Comparison of ENCODE assay signal across 23 cellular contexts in genomic region chr6:17650910-17651309, GRCh38. TPM values are rescaled to one million over a fixed set of nuclear protein-coding genes. Genes with fewer than 3 reads are reported as not detected.
DNase-seq lines count a peak whose midpoint lies in the region; ATAC-seq, FAIRE-seq and TF ChIP-seq lines count a peak whose summit lies in the region.
"Had no signal": no experiment of that assay in that cellular context is flagged by ENCODE, and none has a peak within 500 bp of the region (broad histone marks: within the 10 kb centered on the region; RNA-seq: fewer than 3 reads in every experiment).

No MANE protein-coding gene starts in this region.

- no peak overlapping the region for H3K4me2 ChIP-seq in HepG2 (ENCODE audit: low read depth, low read length)
- H3K4me2 ChIP-seq: BLaER1, GM23338 had no signal

- H3K9me3 ChIP-seq in HepG2 (ENCODE audit: low read length) (no peaks in the 10 kb centered on the region), right lobe of liver (no peaks in the 10 kb centered on the region), thyroid gland (no peaks in the 10 kb centered on the region)
- H3K9me3 ChIP-seq: BLaER1, HAP-1, SJSA1 had no signal

- DNase-seq in T-helper 2 cell treated with Interferon-gamma antibody and Interleukin-4, amounts not matched to agents 5 μg/mL and 100 μg/mL, for 36 hours (ENCODE audit: low spot score), result no peak
- DNase-seq in T-helper 2 cell (no peak), HepG2 (ENCODE audit: low spot score) (no peak), right lobe of liver (no peak), epithelial cell of prostate (ENCODE audit: low read depth, low spot score) (no peak), thyroid gland (no peak), RPMI8226 (no peak), germinal center (ENCODE audit: low spot score) (no peak)
- DNase-seq: ACHN; CD8-positive, alpha-beta T cell; Karpas-422; NCI-H1417; NCI-H1694 treated with DMSO at 0.1 percent for 48 hours; NCI-H446; NCI-H526 had no signal

- in situ Hi-C loops in HepG2 (cut with HindIII; ENCODE audit: extremely low pct_ligation_motif_present, low pct_unique_long_range_greater_than_20kb), result no loop called here

- peaks cover 61% of the 10 kb centered on the region for H3K36me3 Mint-ChIP-seq in T-helper 2 cell treated with Interferon-gamma antibody and Interleukin-4, amounts not matched to agents 5 μg/mL and 100 μg/mL, for 36 hours (ENCODE audit: low read depth)

- no peak overlapping the region for H3K4me3 Mint-ChIP-seq in T-helper 2 cell treated with Interferon-gamma antibody and Interleukin-4, amounts not matched to agents 5 μg/mL and 100 μg/mL, for 36 hours
- H3K4me3 Mint-ChIP-seq: CD8-positive, alpha-beta T cell; GM23338 had no signal

- no peaks in the 10 kb centered on the region for H3K9me3 Mint-ChIP-seq in T-helper 2 cell treated with Interferon-gamma antibody and Interleukin-4, amounts not matched to agents 5 μg/mL and 100 μg/mL, for 36 hours
- H3K9me3 Mint-ChIP-seq: CD8-positive, alpha-beta T cell; GM23338 had no signal

- H3K27me3 ChIP-seq in HepG2 (ENCODE audit: control insufficient read depth in 1 of 2, insufficient read depth in 2 of 2, low read length in 2 of 2), result no peaks in the 10 kb centered on the region
- no peaks in the 10 kb centered on the region for H3K27me3 ChIP-seq in right lobe of liver
- no peaks in the 10 kb centered on the region for H3K27me3 ChIP-seq in thyroid gland
- H3K27me3 ChIP-seq: BLaER1, SJSA1 had no signal

- no peak overlapping the region for H3K27ac ChIP-seq in HepG2 (ENCODE audit: extremely low read length, insufficient read depth, low read length)
- no peak overlapping the region for H3K27ac ChIP-seq in right lobe of liver
- peak overlapping the region; percentile 50 for H3K27ac ChIP-seq in epithelial cell of prostate
- H3K27ac ChIP-seq in thyroid gland, result peak overlapping the region in 2 of 3 donors; percentile 48 to 63
- H3K27ac ChIP-seq: 22Rv1, BLaER1, SJSA1 had no signal

- intact Hi-C loops in HepG2 (cut with micrococcal nuclease; ENCODE audit: unreplicated experiment) (no loop called here), right lobe of liver (cut with DNase I) (no loop called here), thyroid gland (cut with DNase I) (no loop called here)

- POLR2A ChIA-PET in HepG2 (lab: Yijun Ruan, JAX), result no interaction called here

- TF ChIP-seq POLR2A in HepG2 (IDR thresholded peaks at IDR 0.05; ENCODE audit: insufficient read depth in 1 of 2, low read depth in 2 of 2, low read length in 2 of 2) (no peak), right lobe of liver (IDR thresholded peaks at IDR 0.05) (no peak), thyroid gland (IDR thresholded peaks at IDR 0.05) (no peak)

- CTCF ChIA-PET in HepG2 (lab: Yijun Ruan, JAX; ENCODE audit: low intra/inter-chr PET ratio, low total read pairs), result no interaction called here

- no peak for TF ChIP-seq CTCF in HepG2 (CRISPR knock-in tag; IDR thresholded peaks at IDR 0.05)
- TF ChIP-seq CTCF in right lobe of liver (IDR thresholded peaks at IDR 0.05), result no peak
- TF ChIP-seq CTCF in thyroid gland (IDR thresholded peaks at IDR 0.05), result no peak

- no peaks in the 10 kb centered on the region for H4K20me1 ChIP-seq in HepG2 (ENCODE audit: insufficient read depth, low read length)

- H3K27me3 Mint-ChIP-seq in T-helper 2 cell treated with Interferon-gamma antibody and Interleukin-4, amounts not matched to agents 5 μg/mL and 100 μg/mL, for 36 hours (ENCODE audit: low read depth), result no peaks in the 10 kb centered on the region

- H3K4me3 ChIP-seq in HepG2 (replicated peaks in 1 of 3; ENCODE audit: insufficient read depth in 1 of 3, low read depth in 2 of 3, low read length in 3 of 3) (no peak overlapping the region), right lobe of liver (no peak overlapping the region), thyroid gland (replicated peaks in 1 of 3) (no peak overlapping the region)
- H3K4me3 ChIP-seq: BLaER1, GM23338, HAP-1, SJSA1 had no signal

- TF ChIP-seq EP300 in HepG2 (IDR thresholded peaks at IDR 0.05; ENCODE audit: low read depth in 2 of 2, low read length in 2 of 2) (no peak), HepG2 (CRISPR knock-in tag; IDR thresholded peaks at IDR 0.05; ENCODE audit: borderline replicate concordance) (no peak)

- H3K36me3 ChIP-seq in HepG2 (replicated peaks in 1 of 2; ENCODE audit: control insufficient read depth in 1 of 2, insufficient read depth in 2 of 2, low read length in 2 of 2), result peaks cover 18 to 77% of the 10 kb centered on the region in 2 experiments
- H3K36me3 ChIP-seq in right lobe of liver, result peaks cover 6 to 36% (median 21%) of the 10 kb centered on the region in 4 donors
- H3K36me3 ChIP-seq in thyroid gland, result peaks cover 4 to 18% of the 10 kb centered on the region in 2 donors

- no peak for ATAC-seq in HepG2
- ATAC-seq in right lobe of liver, result no peak
- ATAC-seq: CD8-positive, alpha-beta T cell; GM23338; Right ventricle myocardium inferior had no signal

- no peaks in the 10 kb centered on the region for H3K4me1 ChIP-seq in HepG2 (ENCODE audit: insufficient read depth, low read length)
- H3K4me1 ChIP-seq in right lobe of liver, result no peaks in the 10 kb centered on the region
- peaks cover 14 to 15% of the 10 kb centered on the region in 2 donors for H3K4me1 ChIP-seq in thyroid gland
- H3K4me1 ChIP-seq: BLaER1, HAP-1 had no signal

- H2AFZ ChIP-seq in HepG2 (ENCODE audit: low read length), result no peak overlapping the region
- H2AFZ ChIP-seq: GM23338 had no signal

- H3K4me1 Mint-ChIP-seq in T-helper 2 cell treated with Interferon-gamma antibody and Interleukin-4, amounts not matched to agents 5 μg/mL and 100 μg/mL, for 36 hours (ENCODE audit: low read depth), result peaks cover 20% of the 10 kb centered on the region
- H3K4me1 Mint-ChIP-seq: GM23338 had no signal

- peaks cover 5% of the 10 kb centered on the region for H3K79me2 ChIP-seq in HepG2 (ENCODE audit: insufficient read depth, low read length)

- H3K27ac Mint-ChIP-seq in T-helper 2 cell treated with Interferon-gamma antibody and Interleukin-4, amounts not matched to agents 5 μg/mL and 100 μg/mL, for 36 hours, result peak overlapping the region; percentile 27
- H3K27ac Mint-ChIP-seq: CD8-positive, alpha-beta T cell; GM23338 had no signal

- no peak for FAIRE-seq in HepG2 (lab: Jason Lieb, UNC)
- FAIRE-seq: GM12892, RCC 7860 had no signal

- no peak for TF ChIP-seq RAD21 in HepG2 (CRISPR knock-in tag; IDR thresholded peaks at IDR 0.05)

- no TSS peak for BruUV-seq in HepG2 (replicated peaks; lab: Mats Ljungman, UMichigan)

- WGBS in HepG2 (ENCODE audit: low lambda C conversion rate), result 94% methylated on average over 3 of the region's 3 CpGs
- WGBS in right lobe of liver (ENCODE audit: insufficient coverage, low coverage, low lambda C conversion rate, missing lambda C conversion rate), result 75% methylated on average over 3 of the region's 3 CpGs
- 93 to 95% methylated on average over 3 of the region's 3 CpGs for WGBS in thyroid gland, 2 donors

- H3K9ac ChIP-seq in HepG2 (ENCODE audit: insufficient read depth, low read depth, low read length), result no peak overlapping the region
- H3K9ac ChIP-seq: BLaER1 had no signal

RNA-seq across cellular contexts. Expression of gene FAM8A1, which starts 50.8 kb away (rescaled TPM):
- total RNA-seq in HepG2 (2016; rRNA removed; fragmentation: Illumina TruSeq; extraction: Trizol) (30.5 and 30.6 TPM in 2 replicates), right lobe of liver (10 to 100 TPM; 27.5 to 51.4 (median 41.3) TPM), thyroid gland (10 to 100 TPM; 45.1 to 57.1 (median 52.3) TPM)
- 3.0 and 3.3 TPM in 2 replicates for total RNA-seq in HepG2 (2016; cell fraction: cytosol; rRNA removed; fragmentation: Illumina TruSeq; extraction: Trizol; ENCODE audit: low read depth)
- total RNA-seq in HepG2 (2016; cell fraction: insoluble cytoplasmic fraction; rRNA removed; fragmentation: Illumina TruSeq; extraction: Trizol), result 29.7 and 31.0 TPM in 2 replicates
- total RNA-seq in HepG2 (2016; cell fraction: membrane; rRNA removed; fragmentation: Illumina TruSeq; extraction: Trizol), result 17.3 and 20.5 TPM in 2 replicates
- 40.8 and 45.3 TPM in 2 replicates for total RNA-seq in HepG2 (2016; cell fraction: nucleus; rRNA removed; fragmentation: Illumina TruSeq; extraction: Trizol)
- polyA plus RNA-seq in HepG2 (2011; rRNA removed), result 26.8 and 34.3 TPM in 2 replicates
- 10.2 and 16.1 TPM in 2 replicates for polyA plus RNA-seq in HepG2 (2011; cell fraction: cytosol; rRNA removed)
- 20.7 and 23.0 TPM in 2 replicates for polyA plus RNA-seq in HepG2 (2011; cell fraction: nucleus; rRNA removed)
- 26.2 and 26.3 TPM in 2 replicates for polyA plus RNA-seq in HepG2 (2012)
- polyA plus RNA-seq in HepG2 (2016; cell fraction: cytosol; fragmentation: Illumina TruSeq; extraction: Trizol; ENCODE audit: low read depth), result 3.3 and 3.4 TPM in 2 replicates
- 34.2 and 34.3 TPM in 2 replicates for polyA plus RNA-seq in HepG2 (2016; cell fraction: insoluble cytoplasmic fraction; fragmentation: Illumina TruSeq; extraction: Trizol; ENCODE audit: low read depth)
- polyA plus RNA-seq in HepG2 (2016; cell fraction: membrane; fragmentation: Illumina TruSeq; extraction: Trizol; ENCODE audit: low read depth), result 11.2 and 13.0 TPM in 2 replicates
- polyA plus RNA-seq in HepG2 (2016; cell fraction: nucleus; fragmentation: Illumina TruSeq; extraction: Trizol; ENCODE audit: insufficient read depth, low read depth), result 62.0 and 64.0 TPM in 2 replicates
- polyA minus RNA-seq in HepG2 (2011; rRNA and poly(A)+ RNA removed; ENCODE audit: low replicate concordance), result 3.3 and 10.1 TPM in 2 replicates
- 26.5 and 26.9 TPM in 2 replicates for polyA minus RNA-seq in HepG2 (2011; cell fraction: cytosol; rRNA and poly(A)+ RNA removed)
- 27.8 and 28.6 TPM in 2 replicates for polyA minus RNA-seq in HepG2 (2011; cell fraction: nucleus; rRNA and poly(A)+ RNA removed)

RNA-seq across cellular contexts. Expression of gene NUP153, which starts 55.8 kb away (rescaled TPM):
- total RNA-seq in HepG2 (2016; rRNA removed; fragmentation: Illumina TruSeq; extraction: Trizol) (55.2 and 93.0 TPM in 2 replicates), right lobe of liver (10 to 100 TPM; 14.6 to 20.8 (median 19.0) TPM), thyroid gland (10 to 100 TPM; 38.0 to 58.6 (median 44.9) TPM)
- total RNA-seq in HepG2 (2016; cell fraction: cytosol; rRNA removed; fragmentation: Illumina TruSeq; extraction: Trizol; ENCODE audit: low read depth), result 10.5 and 11.6 TPM in 2 replicates
- 53.1 and 86.9 TPM in 2 replicates for total RNA-seq in HepG2 (2016; cell fraction: insoluble cytoplasmic fraction; rRNA removed; fragmentation: Illumina TruSeq; extraction: Trizol)
- total RNA-seq in HepG2 (2016; cell fraction: membrane; rRNA removed; fragmentation: Illumina TruSeq; extraction: Trizol), result 26.2 and 29.5 TPM in 2 replicates
- total RNA-seq in HepG2 (2016; cell fraction: nucleus; rRNA removed; fragmentation: Illumina TruSeq; extraction: Trizol), result 55.4 and 57.9 TPM in 2 replicates
- polyA plus RNA-seq in HepG2 (2011; rRNA removed), result 24.5 and 29.8 TPM in 2 replicates
- polyA plus RNA-seq in HepG2 (2011; cell fraction: cytosol; rRNA removed), result 15.6 and 20.2 TPM in 2 replicates
- polyA plus RNA-seq in HepG2 (2011; cell fraction: nucleus; rRNA removed), result 19.1 and 21.8 TPM in 2 replicates
- 28.8 and 33.6 TPM in 2 replicates for polyA plus RNA-seq in HepG2 (2012)
- polyA plus RNA-seq in HepG2 (2016; cell fraction: cytosol; fragmentation: Illumina TruSeq; extraction: Trizol; ENCODE audit: low read depth), result 1.2 and 1.7 TPM in 2 replicates
- 63.9 and 66.2 TPM in 2 replicates for polyA plus RNA-seq in HepG2 (2016; cell fraction: insoluble cytoplasmic fraction; fragmentation: Illumina TruSeq; extraction: Trizol; ENCODE audit: low read depth)
- polyA plus RNA-seq in HepG2 (2016; cell fraction: membrane; fragmentation: Illumina TruSeq; extraction: Trizol; ENCODE audit: low read depth), result 5.1 and 6.2 TPM in 2 replicates
- 50.4 and 54.2 TPM in 2 replicates for polyA plus RNA-seq in HepG2 (2016; cell fraction: nucleus; fragmentation: Illumina TruSeq; extraction: Trizol; ENCODE audit: insufficient read depth, low read depth)
- polyA minus RNA-seq in HepG2 (2011; rRNA and poly(A)+ RNA removed; ENCODE audit: low replicate concordance), result 43.1 and 56.1 TPM in 2 replicates
- 32.8 and 33.8 TPM in 2 replicates for polyA minus RNA-seq in HepG2 (2011; cell fraction: cytosol; rRNA and poly(A)+ RNA removed)
- polyA minus RNA-seq in HepG2 (2011; cell fraction: nucleus; rRNA and poly(A)+ RNA removed), result 47.4 and 49.2 TPM in 2 replicates

Comparison
In these comparisons a context has a peak if more than half of its experiments do, and no peak if none do; other contexts are left out.
1. H3K27ac ChIP-seq: peak in epithelial cell of prostate (single experiment) and thyroid gland (2 of 3); none in HepG2 (single experiment) and right lobe of liver (0 of 3).